Comparison of ENCODE assay signal across 2 cellular contexts in genomic region chr3:196970547-196971093, GRCh38.
TF ChIP-seq lines count a peak whose summit lies in the region.

No MANE protein-coding gene starts in this region.

TF ChIP-seq in GM12878, 131 proteins besides CTCF, POLR2A, EP300 and RAD21:
- TF ChIP-seq TAF1 (IDR thresholded peaks at IDR 0.05; ENCODE audit: borderline replicate concordance, low read depth, low read length) (no peak), GABPA (IDR thresholded peaks at IDR 0.05; ENCODE audit: low read depth) (no peak), MEF2B (IDR thresholded peaks at IDR 0.05; ENCODE audit: partially characterized antibody, poor library complexity, severe bottlenecking) (peak; percentile 17)
TF ChIP-seq in GM12878: peak in this region for 1.

TF ChIP-seq in neural cell, 6 proteins besides CTCF, POLR2A, EP300 and RAD21:
- TF ChIP-seq EZH2 (IDR thresholded peaks at IDR 0.05; ENCODE audit: borderline replicate concordance, insufficient read depth, low read length, poor library complexity, severe bottlenecking): no peak
- no peak for TF ChIP-seq POLR2AphosphoS5 (IDR thresholded peaks at IDR 0.05)
- no peak for TF ChIP-seq REST (IDR thresholded peaks at IDR 0.05; ENCODE audit: borderline replicate concordance)
- no peak for TF ChIP-seq SMC3 (conservative IDR thresholded peaks at IDR 0.05; ENCODE audit: poor library complexity)
- TF ChIP-seq MXI1 (conservative IDR thresholded peaks at IDR 0.05; ENCODE audit: poor library complexity, severe bottlenecking): no peak
- no peak for TF ChIP-seq TAF1 (IDR thresholded peaks at IDR 0.05; ENCODE audit: low read depth)
